1 cellular context compared by ENCODE assay signal in genomic region chr11:66264893-66265292, GRCh38.
TF ChIP-seq lines count a peak whose summit lies in the region.

No MANE protein-coding gene starts in this region.

TF ChIP-seq in IMR-90, 13 proteins besides CTCF, POLR2A, EP300 and RAD21:
- TF ChIP-seq SMC3 (IDR thresholded peaks at IDR 0.05; ENCODE audit: low read depth, low read length) (no peak), CEBPB (IDR thresholded peaks at IDR 0.05; ENCODE audit: low read depth, low read length) (no peak), NFE2L2 (IDR thresholded peaks at IDR 0.05; ENCODE audit: low read depth, low read length) (no peak), MXI1 (IDR thresholded peaks at IDR 0.05; ENCODE audit: borderline replicate concordance, low read depth, low read length) (no peak), USF2 (IDR thresholded peaks at IDR 0.05; ENCODE audit: low read depth, low read length) (no peak), FOS (IDR thresholded peaks at IDR 0.05; ENCODE audit: low read depth, low read length) (no peak), RCOR1 (IDR thresholded peaks at IDR 0.05; ENCODE audit: insufficient replicate concordance, low read length) (no peak), RFX5 (IDR thresholded peaks at IDR 0.05; ENCODE audit: low read depth, low read length) (no peak)
